In the genomic region with DNA sequence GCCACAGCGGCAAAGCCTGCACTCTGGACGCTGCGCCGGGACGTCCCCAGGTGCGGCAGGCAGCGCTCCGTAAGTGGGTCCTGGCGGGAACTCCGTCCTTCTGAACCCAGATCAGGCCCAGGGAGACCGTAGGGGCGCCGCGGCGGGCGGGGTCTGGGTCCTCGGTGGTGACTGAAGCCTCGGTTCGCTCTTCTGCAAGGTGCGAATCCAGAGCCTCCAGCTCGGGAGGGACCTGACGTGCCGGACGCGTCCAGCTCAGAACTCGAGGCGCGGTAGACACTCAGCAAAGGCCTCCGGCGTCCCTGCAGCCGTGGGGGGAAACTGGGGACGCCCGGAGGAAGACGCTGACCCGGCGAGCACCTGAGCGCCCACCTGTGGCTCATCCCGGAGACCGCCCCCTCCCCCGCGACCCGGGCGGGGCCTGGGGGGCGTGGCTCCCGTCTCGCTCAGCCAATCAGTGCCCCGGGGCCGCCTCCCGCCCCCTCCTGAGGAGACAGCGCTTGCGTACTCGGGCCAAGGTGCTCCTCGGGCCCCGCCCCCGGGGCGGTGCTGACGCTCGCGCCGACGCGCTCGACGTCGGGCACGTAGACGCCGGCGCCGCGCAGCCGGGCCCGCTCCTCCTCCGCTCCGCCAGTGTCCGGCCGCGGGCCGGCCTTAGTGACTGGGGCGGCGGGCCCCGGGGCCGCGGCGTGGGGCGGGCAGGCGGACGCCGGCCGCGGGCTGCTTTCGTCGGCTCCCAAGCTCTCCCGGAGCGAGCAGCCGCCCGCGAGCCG, we compare ENCODE assay signal across 9 cellular contexts. TPM values are rescaled to one million over a fixed set of nuclear protein-coding genes. Genes with fewer than 3 reads are reported as not detected.
A peak's percentile ranks its signal among the peaks of the same experiment; 100 is the strongest.
DNase-seq lines count a peak whose midpoint lies in the region; ATAC-seq, FAIRE-seq and TF ChIP-seq lines count a peak whose summit lies in the region.
"Had no signal": no experiment of that assay in that cellular context is flagged by ENCODE, and none has a peak within 500 bp of the region (broad histone marks: within the 10 kb centered on the region; RNA-seq: fewer than 3 reads in every experiment).

PPFIA1 (plus strand) TSS at position 587 of the 773 bp plus-strand sequence. CDS start 1,483 bp downstream, outside the sequence.

- no peaks in the 10 kb centered on the region for H3K9me3 ChIP-seq in keratinocyte (ENCODE audit: control insufficient read depth, low read depth, low read length)

- H3K27ac Mint-ChIP-seq in central memory CD8-positive, alpha-beta T cell (ENCODE audit: low read depth) = peak within 1 kb of the TSS; percentile 82

- DNase-seq in AML-193 (lab: John Stamatoyannopoulos, UW) = peak; percentile 84 to 85
- peak; percentile 91 to 97 for DNase-seq in NCI-H446 (lab: John Stamatoyannopoulos, UW)
- DNase-seq in central memory CD8-positive, alpha-beta T cell (ENCODE audit: low spot score in 2 of 2) = peak; percentile 91 to 94
- DNase-seq in keratinocyte (ENCODE audit: low read depth, low spot score) = peak; percentile 75
- peak; percentile 85 to 92 (median 88) for DNase-seq in stimulated activated CD4-positive, alpha-beta T cell treated with anti-CD3 and anti-CD28 coated beads, Interleukin-12 subunit alpha, Interleukin-12 subunit beta, amount 100 ng/mL, for 48 hours (ENCODE audit: low read depth in 2 of 3, low spot score in 1 of 3)

- peak within 1 kb of the TSS; percentile 97 for H2AFZ ChIP-seq in keratinocyte (ENCODE audit: control insufficient read depth, low read length)

- peak within 1 kb of the TSS; percentile 76 for H3K9ac ChIP-seq in keratinocyte (ENCODE audit: control insufficient read depth, extremely low read depth, insufficient read depth, low read length)

- ATAC-seq in GM19043 (IDR thresholded peaks at IDR 0.05; ENCODE audit: low read depth, unreplicated experiment) (peak; percentile 91), HG03354 (IDR thresholded peaks at IDR 0.05; ENCODE audit: poor library complexity, severe bottlenecking, unreplicated experiment) (peak; percentile 95)
- ATAC-seq in activated CD4-positive, CD25-positive, alpha-beta regulatory T cell treated with anti-CD3 and anti-CD28 coated beads, Interleukin-2, amount 50 U/mL, for 24 hours = peak; percentile 90 to 91
- ATAC-seq in central memory CD8-positive, alpha-beta T cell (replicated peaks; ENCODE audit: extremely low read depth, poor library complexity, severe bottlenecking) = peak; percentile 90

- no peaks in the 10 kb centered on the region for H3K9me3 Mint-ChIP-seq in central memory CD8-positive, alpha-beta T cell

- peak within 1 kb of the TSS; percentile 88 for H3K4me3 Mint-ChIP-seq in central memory CD8-positive, alpha-beta T cell

- peaks cover 34% of the 10 kb centered on the region for H3K36me3 Mint-ChIP-seq in central memory CD8-positive, alpha-beta T cell (ENCODE audit: insufficient read depth)

- peaks cover 6 to 11% of the 10 kb centered on the region in 2 experiments for H3K36me3 ChIP-seq in keratinocyte (ENCODE audit: control insufficient read depth in 2 of 2, extremely low read depth in 1 of 2, insufficient read depth in 2 of 2, low read length in 2 of 2)

- H3K27ac ChIP-seq in keratinocyte (ENCODE audit: control insufficient read depth, insufficient read depth, low read length) = peak within 1 kb of the TSS; percentile 68

- peaks cover 5% of the 10 kb centered on the region for H3K27me3 ChIP-seq in keratinocyte (ENCODE audit: control insufficient read depth, extremely low read depth, insufficient read depth, low read length)

- no peak for FAIRE-seq in keratinocyte (lab: Jason Lieb, UNC)
- FAIRE-seq: endometrium had no signal

- peak within 1 kb of the TSS; percentile 91 for H3K4me2 ChIP-seq in keratinocyte (ENCODE audit: control insufficient read depth, extremely low read depth, insufficient read depth, low read depth, low read length)

- peaks cover 9% of the 10 kb centered on the region for H3K4me1 ChIP-seq in keratinocyte (ENCODE audit: control insufficient read depth, extremely low read depth, insufficient read depth, low read length)

- H3K9me1 ChIP-seq in keratinocyte (ENCODE audit: control insufficient read depth, extremely low read depth, insufficient read depth, low read length) = no peaks in the 10 kb centered on the region

- H3K79me2 ChIP-seq in keratinocyte (ENCODE audit: control insufficient read depth, insufficient read depth, low read length) = peaks cover 39% of the 10 kb centered on the region

- peak within 1 kb of the TSS; percentile 87 to 95 (median 91) for H3K4me3 ChIP-seq in keratinocyte (ENCODE audit: control insufficient read depth in 2 of 3, extremely low read depth in 1 of 3, insufficient read depth in 2 of 3, low read depth in 1 of 3, low read length in 3 of 3)

- dilution Hi-C loops in keratinocyte (cut with MboI; ENCODE audit: extremely low pct_ligation_motif_present, low sequenced_read_pairs) = no loop called here

- peaks cover 35% of the 10 kb centered on the region for H3K4me1 Mint-ChIP-seq in central memory CD8-positive, alpha-beta T cell

- peak in 1 of 3 experiments; percentile 40 for TF ChIP-seq CTCF in keratinocyte (optimal IDR thresholded peaks at IDR 0.05 in 1 of 3, IDR thresholded peaks at IDR 0.05 in 1 of 3, conservative IDR thresholded peaks at IDR 0.05 in 1 of 3; ENCODE audit: extremely low read depth in 1 of 3, insufficient read depth in 2 of 3, low read length in 3 of 3)

- no peaks in the 10 kb centered on the region for H4K20me1 ChIP-seq in keratinocyte (ENCODE audit: control insufficient read depth, extremely low read depth, insufficient read depth, low read length)

- peaks cover 26% of the 10 kb centered on the region for H3K27me3 Mint-ChIP-seq in central memory CD8-positive, alpha-beta T cell

RNA-seq across cellular contexts. Expression of gene PPFIA1, which starts in this region (rescaled TPM):
- polyA plus RNA-seq in keratinocyte = 27.6 to 34.7 TPM (median 27.9 TPM) in 3 replicates
- polyA plus RNA-seq in keratinocyte (2011; ENCODE audit: low read depth) = 85.6 TPM
- polyA plus RNA-seq in keratinocyte (2011; cell fraction: cytosol; rRNA removed) = 21.7 and 22.9 TPM in 2 replicates
- 60.3 and 68.8 TPM in 2 replicates for polyA plus RNA-seq in keratinocyte (2011; cell fraction: nucleus; rRNA removed)
- polyA plus RNA-seq in keratinocyte (2012; ENCODE audit: low replicate concordance) = 18.9 and 22.5 TPM in 2 replicates
- polyA minus RNA-seq in keratinocyte = 45.3 to 78.4 TPM (median 67.7 TPM) in 3 replicates
- 32.8 TPM for polyA minus RNA-seq in keratinocyte (2011; cell fraction: cytosol; rRNA and poly(A)+ RNA removed)
- 59.6 and 65.8 TPM in 2 replicates for polyA minus RNA-seq in keratinocyte (2011; cell fraction: nucleus; rRNA and poly(A)+ RNA removed)

Comparison
In these comparisons a context has a peak if more than half of its experiments do, and no peak if none do; other contexts are left out.
1. Peak in every context shown above with its lines: DNase-seq, ATAC-seq, H3K4me3 ChIP-seq and H3K27ac ChIP-seq.